Comparison of ENCODE assay signal across 21 cellular contexts in genomic region chr5:145437627-145438026, GRCh38.
DNase-seq lines count a peak whose midpoint lies in the region; ATAC-seq, FAIRE-seq and TF ChIP-seq lines count a peak whose summit lies in the region.
"Had no signal": no experiment of that assay in that cellular context is flagged by ENCODE, and none has a peak within 500 bp of the region (broad histone marks: within the 10 kb centered on the region; RNA-seq: fewer than 3 reads in every experiment).

No MANE protein-coding gene starts in this region.

- H3K27ac ChIP-seq in SK-N-SH (ENCODE audit: low read depth in 2 of 2, low read length in 1 of 2) (no peak overlapping the region), H1 (ENCODE audit: low read depth, low read length) (no peak overlapping the region)
- H3K27ac ChIP-seq: 22Rv1; A549; BLaER1 treated with 17β-estradiol and CSF1 and Interleukin-3, amounts not matched to agents 10 nM and 100 nM; C4-2B had no signal

- H3K9ac ChIP-seq in SK-N-SH = no peak overlapping the region
- no peak overlapping the region for H3K9ac ChIP-seq in H1 (replicated peaks in 1 of 4; ENCODE audit: extremely low read depth in 1 of 4, low read depth in 3 of 4, low read length in 3 of 4)
- H3K9ac ChIP-seq: BLaER1 treated with 17β-estradiol and CSF1 and Interleukin-3, amounts not matched to agents 10 nM and 100 nM had no signal

- no peak overlapping the region for H2BK120ac ChIP-seq in H1 (replicated peaks; ENCODE audit: low read depth, low read length)

- no peak overlapping the region for H4K8ac ChIP-seq in H1 (ENCODE audit: extremely low read depth, insufficient read depth, low read length)

- H4K91ac ChIP-seq in H1 (replicated peaks; ENCODE audit: insufficient read length, low read length) = no peak overlapping the region

- ATAC-seq in SK-N-SH treated with all-trans-retinoic acid at 6 μM for 48 hours = no peak
- ATAC-seq: A549; CD8-positive, alpha-beta T cell had no signal

- TF ChIP-seq RAD21 in SK-N-SH (IDR thresholded peaks at IDR 0.05; ENCODE audit: low read length) (no peak), H1 (IDR thresholded peaks at IDR 0.05 in 1 of 2, conservative IDR thresholded peaks at IDR 0.05 in 1 of 2; ENCODE audit: low read depth in 2 of 2, low read length in 2 of 2) (no peak)

- H2AK5ac ChIP-seq in H1 (ENCODE audit: low read depth, low read length) = no peak overlapping the region

- H3K79me2 ChIP-seq in SK-N-SH (ENCODE audit: insufficient read depth) (no peaks in the 10 kb centered on the region), H1 (ENCODE audit: control insufficient read depth in 1 of 2, insufficient read depth in 2 of 2, low read length in 2 of 2) (no peaks in the 10 kb centered on the region)

- H3K9me3 ChIP-seq in SK-N-SH (no peaks in the 10 kb centered on the region), H1 (ENCODE audit: insufficient read depth in 2 of 2, low read depth in 1 of 2, low read length in 1 of 2) (no peaks in the 10 kb centered on the region)
- H3K9me3 ChIP-seq: Caco-2 had no signal

- no peak overlapping the region for H3K56ac ChIP-seq in H1 (replicated peaks; ENCODE audit: insufficient read length, low read depth, low read length)

- H2BK12ac ChIP-seq in H1 (ENCODE audit: low read depth, low read length) = no peak overlapping the region

- no peaks in the 10 kb centered on the region for H3K27me3 ChIP-seq in SK-N-SH (ENCODE audit: insufficient read depth)
- H3K27me3 ChIP-seq in H1 (replicated peaks in 1 of 4; ENCODE audit: control insufficient read depth in 3 of 4, extremely low read depth in 1 of 4, insufficient read depth in 3 of 4, low read length in 3 of 4) = no peaks in the 10 kb centered on the region
- H3K27me3 ChIP-seq: BLaER1 treated with 17β-estradiol and CSF1 and Interleukin-3, amounts not matched to agents 10 nM and 100 nM had no signal

- TF ChIP-seq EP300 in SK-N-SH (IDR thresholded peaks at IDR 0.05; ENCODE audit: borderline replicate concordance in 1 of 2, low read depth in 1 of 2, low read length in 1 of 2) = no peak
- TF ChIP-seq EP300 in H1 (IDR thresholded peaks at IDR 0.05; ENCODE audit: borderline replicate concordance in 1 of 2, low read depth in 2 of 2, low read length in 2 of 2) = no peak

- no peak for DNase-seq in SK-N-SH
- no peak for DNase-seq in H1 (ENCODE audit: low read depth in 1 of 2, low spot score in 2 of 2)
- no peak for DNase-seq in DMS79 (lab: John Stamatoyannopoulos, UW)
- DNase-seq in HPDE6-E6E7 (ENCODE audit: extremely low spot score) = no peak
- DNase-seq: AML-193; Caco-2; CD4-positive, alpha-beta T cell; CD8-positive, alpha-beta T cell; DMS 273 treated with DMSO at 0.1 percent for 48 hours; DMS153; DMS53; DMS79 treated with DMSO at 0.1 percent for 48 hours; GF-D8 had no signal

- CTCF ChIA-PET in SK-N-SH (lab: Yijun Ruan, JAX) = no interaction called here
- CTCF ChIA-PET in H1 (lab: Charles Lee; ENCODE audit: partially characterized antibody) = no interaction called here

- H3K4ac ChIP-seq in H1 (replicated peaks; ENCODE audit: insufficient read length, low read depth, low read length) = no peak overlapping the region

- H3K23ac ChIP-seq in H1 (ENCODE audit: insufficient read length) = no peak overlapping the region

- no peak overlapping the region for H3K14ac ChIP-seq in H1 (ENCODE audit: insufficient read length)

- H3K9me2 ChIP-seq in SK-N-SH = no peaks in the 10 kb centered on the region

- no peaks in the 10 kb centered on the region for H3K79me1 ChIP-seq in H1 (ENCODE audit: low read depth, low read length)

- WGBS in SK-N-SH (ENCODE audit: low lambda C conversion rate) = 27% methylated on average over 3 of the region's 3 CpGs
- WGBS in H1 (ENCODE audit: extremely low coverage in 1 of 2, insufficient coverage in 1 of 2, insufficient read length in 1 of 2, insufficient replicate concordance in 2 of 2, low coverage in 1 of 2, low lambda C conversion rate in 2 of 2, missing lambda C conversion rate in 1 of 2), 2 experiments = 83% methylated on average over 3 of the region's 3 CpGs; no CpG with 5 or more reads in 1 of the 2 experiments

- no peak overlapping the region for H2BK20ac ChIP-seq in H1 (ENCODE audit: low read length)

- H3K4me3 ChIP-seq in SK-N-SH (ENCODE audit: low read depth in 2 of 2, low read length in 1 of 2) (no peak overlapping the region), H1 (ENCODE audit: extremely low read depth in 1 of 4, insufficient read depth in 2 of 4, low read depth in 3 of 4, low read length in 4 of 4) (no peak overlapping the region)
- H3K4me3 ChIP-seq: A549; BLaER1 treated with 17β-estradiol and CSF1 and Interleukin-3, amounts not matched to agents 10 nM and 100 nM had no signal

- no peak for TF ChIP-seq POLR2A in H1 (IDR thresholded peaks at IDR 0.05; ENCODE audit: control extremely low read depth in 1 of 2, low read depth in 2 of 2, low read length in 2 of 2)

- H2BK5ac ChIP-seq in H1 (ENCODE audit: low read depth, low read length) = no peak overlapping the region

- H3K4me2 ChIP-seq in SK-N-SH (no peak overlapping the region), H1 (ENCODE audit: insufficient read depth in 1 of 2, low read depth in 2 of 2, low read length in 2 of 2) (no peak overlapping the region)
- H3K4me2 ChIP-seq: A549; BLaER1 treated with 17β-estradiol and CSF1 and Interleukin-3, amounts not matched to agents 10 nM and 100 nM had no signal

- H3F3A ChIP-seq in SK-N-SH (replicated peaks; ENCODE audit: insufficient read depth) = no peaks in the 10 kb centered on the region

- H3K4me1 ChIP-seq in SK-N-SH (ENCODE audit: control insufficient read depth in 1 of 2, insufficient read depth in 2 of 2, low read depth in 1 of 2, low read length in 1 of 2) = no peaks in the 10 kb centered on the region; a peak in 1 of 4 replicates
- no peaks in the 10 kb centered on the region; a peak in 1 of 7 replicates for H3K4me1 ChIP-seq in H1 (replicated peaks in 1 of 4; ENCODE audit: control insufficient read depth in 3 of 4, insufficient read depth in 4 of 4, low read length in 3 of 4)
- H3K4me1 ChIP-seq: A549; BLaER1 treated with 17β-estradiol and CSF1 and Interleukin-3, amounts not matched to agents 10 nM and 100 nM; Caco-2 had no signal

- POLR2A ChIA-PET in SK-N-SH (lab: Yijun Ruan, JAX) = no interaction called here
- POLR2A ChIA-PET in H1 (lab: Charles Lee; ENCODE audit: partially characterized antibody) = no interaction called here

- TF ChIP-seq CTCF in SK-N-SH (IDR thresholded peaks at IDR 0.05) (no peak), H1 (IDR thresholded peaks at IDR 0.05; ENCODE audit: control extremely low read depth in 1 of 3, insufficient read depth in 1 of 3, low read depth in 1 of 3, low read length in 3 of 3) (no peak)

- no peaks in the 10 kb centered on the region for H3K36me3 ChIP-seq in SK-N-SH (replicated peaks in 1 of 2; ENCODE audit: control insufficient read depth in 1 of 2, insufficient read depth in 2 of 2, low read length in 1 of 2)
- H3K36me3 ChIP-seq in H1 (ENCODE audit: control insufficient read depth in 2 of 4, insufficient read depth in 4 of 4, low read length in 3 of 4) = no peaks in the 10 kb centered on the region
- H3K36me3 ChIP-seq: BLaER1 treated with 17β-estradiol and CSF1 and Interleukin-3, amounts not matched to agents 10 nM and 100 nM had no signal

- H2AFZ ChIP-seq in SK-N-SH (ENCODE audit: low read depth) (no peak overlapping the region), H1 (ENCODE audit: low read length) (no peak overlapping the region)

- FAIRE-seq in H1 (lab: Jason Lieb, UNC) = no peak
- FAIRE-seq: A549, G401.6, GM12891, GM19239 had no signal

- H4K5ac ChIP-seq in H1 (ENCODE audit: insufficient read length, low read depth, low read length) = no peak overlapping the region

- H3K23me2 ChIP-seq in H1 (ENCODE audit: low read depth, low read length) = no peaks in the 10 kb centered on the region

- H4K20me1 ChIP-seq in SK-N-SH (ENCODE audit: insufficient read depth) = no peaks in the 10 kb centered on the region
- no peaks in the 10 kb centered on the region for H4K20me1 ChIP-seq in H1 (replicated peaks in 1 of 2; ENCODE audit: control insufficient read depth in 1 of 2, insufficient read depth in 2 of 2, low read length in 2 of 2)
- H4K20me1 ChIP-seq: BLaER1 treated with 17β-estradiol and CSF1 and Interleukin-3, amounts not matched to agents 10 nM and 100 nM had no signal

- no peak overlapping the region for H2BK15ac ChIP-seq in H1 (ENCODE audit: low read length)

- H3K18ac ChIP-seq in H1 (ENCODE audit: extremely low read depth, low read length) = no peak overlapping the region

TF ChIP-seq in SK-N-SH, 30 proteins besides CTCF, POLR2A, EP300 and RAD21:
- peak; percentile 73 for TF ChIP-seq GATA2 (CRISPR knock-in tag; IDR thresholded peaks at IDR 0.05)
- no peak for TF ChIP-seq SMC3 (IDR thresholded peaks at IDR 0.05; ENCODE audit: low read depth, low read length)

TF ChIP-seq in SK-N-SH treated with all-trans-retinoic acid at 6 μM for 48 hours, 23 proteins besides CTCF, POLR2A, EP300 and RAD21 (continues in another document):
- TF ChIP-seq PPARA (CRISPR knock-in tag; IDR thresholded peaks at IDR 0.05; ENCODE audit: borderline replicate concordance) (no peak), RARB (CRISPR knock-in tag; IDR thresholded peaks at IDR 0.05) (no peak), ZC3H10 (CRISPR knock-in tag; IDR thresholded peaks at IDR 0.05) (no peak), ZFP3 (CRISPR knock-in tag; IDR thresholded peaks at IDR 0.05) (no peak)

TF ChIP-seq in H1, 55 proteins besides CTCF, POLR2A, EP300 and RAD21:
- no peak for TF ChIP-seq CHD1 (IDR thresholded peaks at IDR 0.05; ENCODE audit: low read depth, low read length)
- peak; percentile 17; the same call in 1 of the 2 replicates for TF ChIP-seq ZNF274 (IDR thresholded peaks at IDR 0.05; ENCODE audit: borderline replicate concordance, extremely low read depth, low read length)
